ENCODE assay signal across 11 cellular contexts in genomic region chr3:49416867-49417266, GRCh38. TPM values are rescaled to one million over a fixed set of nuclear protein-coding genes. Genes with fewer than 3 reads are reported as not detected.
DNase-seq lines count a peak whose midpoint lies in the region; ATAC-seq and TF ChIP-seq lines count a peak whose summit lies in the region.
"Had no signal": no experiment of that assay in that cellular context is flagged by ENCODE, and none has a peak within 500 bp of the region (broad histone marks: within the 10 kb centered on the region; RNA-seq: fewer than 3 reads in every experiment).

No MANE protein-coding gene starts in this region.

- H3K27me3 Mint-ChIP-seq in H9 (ENCODE audit: low read depth) = no peaks in the 10 kb centered on the region
- no peaks in the 10 kb centered on the region for H3K27me3 Mint-ChIP-seq in activated naive CD8-positive, alpha-beta T cell treated with anti-CD3 and anti-CD28 coated beads, Interleukin-2, amount 10 ng/mL, durations not matched to agents 7 days and 5 days
- H3K27me3 Mint-ChIP-seq in naive B cell = no peaks in the 10 kb centered on the region
- no peaks in the 10 kb centered on the region for H3K27me3 Mint-ChIP-seq in mesothelial cell of epicardium (ENCODE audit: low read depth)

- H2AFZ ChIP-seq in H9 (ENCODE audit: low read length) = no peak overlapping the region

- no peak for ATAC-seq in activated naive CD8-positive, alpha-beta T cell treated with anti-CD3 and anti-CD28 coated beads, Interleukin-2, amount 10 ng/mL, durations not matched to agents 7 days and 5 days (ENCODE audit: low read depth)
- no peak for ATAC-seq in naive B cell (ENCODE audit: low read depth in 2 of 2)
- ATAC-seq: pancreas had no signal

- no CpG with 5 or more reads among the region's 2 CpGs for WGBS in H9 (ENCODE audit: extremely low coverage, insufficient read length, low lambda C conversion rate)

- H3K27ac Mint-ChIP-seq in H9 = peak overlapping the region in 2 of 3 experiments; percentile 49 to 86; a peak in 4 of 7 replicates
- peak overlapping the region; percentile 96 for H3K27ac Mint-ChIP-seq in activated naive CD8-positive, alpha-beta T cell treated with anti-CD3 and anti-CD28 coated beads, Interleukin-2, amount 10 ng/mL, durations not matched to agents 7 days and 5 days
- H3K27ac Mint-ChIP-seq in naive B cell = peak overlapping the region; percentile 86 to 100 (median 98)
- no peak overlapping the region for H3K27ac Mint-ChIP-seq in mesothelial cell of epicardium

- peaks cover 84 to 92% (median 90%) of the 10 kb centered on the region in 10 experiments for H3K4me1 ChIP-seq in BLaER1 treated with 17β-estradiol and CSF1 and Interleukin-3, amounts not matched to agents 10 nM and 100 nM
- no peaks in the 10 kb centered on the region; the same call in 1 of the 2 replicates for H3K4me1 ChIP-seq in H9 (ENCODE audit: insufficient read depth, low read length)

- H3K9me3 ChIP-seq in BLaER1 treated with 17β-estradiol and CSF1 and Interleukin-3, amounts not matched to agents 10 nM and 100 nM (replicated peaks in 1 of 11) = no peaks in the 10 kb centered on the region
- H3K9me3 ChIP-seq in H9 (ENCODE audit: control insufficient read depth, low read depth, low read length) = no peaks in the 10 kb centered on the region
- H3K9me3 ChIP-seq: pancreas, testis had no signal

- peak overlapping the region in 8 of 10 experiments; percentile 7 to 47 (median 26); a peak in 10 of 20 replicates for H3K4me3 ChIP-seq in BLaER1 treated with 17β-estradiol and CSF1 and Interleukin-3, amounts not matched to agents 10 nM and 100 nM
- H3K4me3 ChIP-seq: pancreas, testis had no signal

- H3K14ac ChIP-seq in H9 (ENCODE audit: insufficient read depth, low read length) = no peak overlapping the region

- H4K20me1 ChIP-seq in BLaER1 treated with 17β-estradiol and CSF1 and Interleukin-3, amounts not matched to agents 10 nM and 100 nM = peaks cover 0 to 15% (median 0%) of the 10 kb centered on the region in 11 experiments; a peak in 3 of 22 replicates
- H4K20me1 ChIP-seq in H9 (ENCODE audit: control insufficient read depth, insufficient read depth, insufficient read length) = no peaks in the 10 kb centered on the region

- H4K8ac ChIP-seq in H9 (replicated peaks; ENCODE audit: insufficient read length, low read depth, low read length) = no peak overlapping the region

- peaks cover 28% of the 10 kb centered on the region in 2 experiments for H3K4me1 Mint-ChIP-seq in H9
- peaks cover 46% of the 10 kb centered on the region for H3K4me1 Mint-ChIP-seq in activated naive CD8-positive, alpha-beta T cell treated with anti-CD3 and anti-CD28 coated beads, Interleukin-2, amount 10 ng/mL, durations not matched to agents 7 days and 5 days
- H3K4me1 Mint-ChIP-seq in naive B cell = peaks cover 53 to 81% (median 77%) of the 10 kb centered on the region in 3 donors
- peaks cover 14% of the 10 kb centered on the region for H3K4me1 Mint-ChIP-seq in mesothelial cell of epicardium

- no peaks in the 10 kb centered on the region for H3K27me3 ChIP-seq in BLaER1 treated with 17β-estradiol and CSF1 and Interleukin-3, amounts not matched to agents 10 nM and 100 nM
- no peaks in the 10 kb centered on the region for H3K27me3 ChIP-seq in H9 (ENCODE audit: insufficient read depth, low read length)
- H3K27me3 ChIP-seq: pancreas, testis had no signal

- no peak overlapping the region for H3K23ac ChIP-seq in H9 (ENCODE audit: insufficient read length, low read depth, low read length)

- H3T11ph ChIP-seq in H9 (ENCODE audit: low read length) = no peak overlapping the region

- no peak overlapping the region for H2BK5ac ChIP-seq in H9 (ENCODE audit: insufficient read length, low read length)

- H4K5ac ChIP-seq in H9 (ENCODE audit: insufficient read length, low read depth, low read length) = no peak overlapping the region

- H3K4ac ChIP-seq in H9 (ENCODE audit: low read depth, low read length) = no peak overlapping the region

- H2BK120ac ChIP-seq in H9 (ENCODE audit: low read depth, low read length, poor library complexity, severe bottlenecking) = no peak overlapping the region

- TF ChIP-seq CTCF in H9 (conservative IDR thresholded peaks at IDR 0.05) = no peak
- no peak for TF ChIP-seq CTCF in mesothelial cell of epicardium (IDR thresholded peaks at IDR 0.05; ENCODE audit: unreplicated experiment)

- peaks cover 6% of the 10 kb centered on the region for H3K23me2 ChIP-seq in H9 (ENCODE audit: insufficient read length, low read depth, low read length, poor library complexity, severe bottlenecking)

- no peaks in the 10 kb centered on the region for H3K79me1 ChIP-seq in H9 (ENCODE audit: insufficient read depth, low read depth, low read length, poor library complexity, severe bottlenecking)

- H2BK20ac ChIP-seq in H9 (ENCODE audit: low read depth, low read length, poor library complexity, severe bottlenecking) = no peak overlapping the region

- no peak overlapping the region for H4K91ac ChIP-seq in H9 (ENCODE audit: insufficient read length, low read depth, low read length)

- no peak overlapping the region for H2AK5ac ChIP-seq in H9 (ENCODE audit: insufficient read length, low read length)

- no peaks in the 10 kb centered on the region for H3K79me2 ChIP-seq in H9 (ENCODE audit: insufficient read depth, low read length)

- H3K4me2 ChIP-seq in BLaER1 treated with 17β-estradiol and CSF1 and Interleukin-3, amounts not matched to agents 10 nM and 100 nM = peak overlapping the region; percentile 91 to 100 (median 98)
- no peak overlapping the region for H3K4me2 ChIP-seq in H9 (ENCODE audit: insufficient read depth, insufficient read length, low read length)

- peak overlapping the region; percentile 47 to 100 (median 99) for H3K27ac ChIP-seq in BLaER1 treated with 17β-estradiol and CSF1 and Interleukin-3, amounts not matched to agents 10 nM and 100 nM
- no peak overlapping the region for H3K27ac ChIP-seq in H9 (ENCODE audit: insufficient read length, low read depth, low read length)
- H3K27ac ChIP-seq: pancreas, testis had no signal

- POLR2A ChIA-PET in activated naive CD8-positive, alpha-beta T cell treated with anti-CD3 and anti-CD28 coated beads, Interleukin-2, amount 10 ng/mL, durations not matched to agents 7 days and 5 days (lab: Charles Lee) = interaction anchor here (0.5 to 5.7 kb wide), 9 partner anchors 9 to 719 kb away, joined by 3 to 47 read pairs (median 4); partner anchors contain the start of genes NICN1 and USP4

- no peak overlapping the region for H3K56ac ChIP-seq in H9 (ENCODE audit: insufficient read length, low read depth, low read length)

- H3K36me3 Mint-ChIP-seq in H9 (ENCODE audit: insufficient read depth in 1 of 3, low read depth in 3 of 3) = peaks cover 8 to 47% (median 22%) of the 10 kb centered on the region in 3 experiments; a peak in 6 of 7 replicates
- H3K36me3 Mint-ChIP-seq in activated naive CD8-positive, alpha-beta T cell treated with anti-CD3 and anti-CD28 coated beads, Interleukin-2, amount 10 ng/mL, durations not matched to agents 7 days and 5 days = peaks cover 36% of the 10 kb centered on the region
- H3K36me3 Mint-ChIP-seq in naive B cell = peaks cover 0 to 5% of the 10 kb centered on the region in 2 donors
- peaks cover 7% of the 10 kb centered on the region for H3K36me3 Mint-ChIP-seq in mesothelial cell of epicardium

- H3K9ac ChIP-seq in BLaER1 treated with 17β-estradiol and CSF1 and Interleukin-3, amounts not matched to agents 10 nM and 100 nM = peak overlapping the region; percentile 13 to 100 (median 57); a peak in 18 of 22 replicates
- H3K9ac ChIP-seq in H9 (ENCODE audit: extremely low read depth, insufficient read length, low read length) = no peak overlapping the region

- H3K4me3 Mint-ChIP-seq in H9 = peak overlapping the region in 1 of 2 experiments; percentile 4; a peak in 1 of 5 replicates
- peak overlapping the region; percentile 85 for H3K4me3 Mint-ChIP-seq in activated naive CD8-positive, alpha-beta T cell treated with anti-CD3 and anti-CD28 coated beads, Interleukin-2, amount 10 ng/mL, durations not matched to agents 7 days and 5 days
- H3K4me3 Mint-ChIP-seq in naive B cell = peak overlapping the region in 6 of 8 donors; percentile 61 to 88 (median 80)
- no peak overlapping the region for H3K4me3 Mint-ChIP-seq in mesothelial cell of epicardium

- H2BK12ac ChIP-seq in H9 (ENCODE audit: insufficient read length, low read depth, low read length) = no peak overlapping the region

- H3K9me3 Mint-ChIP-seq in H9 (no peaks in the 10 kb centered on the region; a peak in 1 of 5 replicates), naive B cell (no peaks in the 10 kb centered on the region), mesothelial cell of epicardium (no peaks in the 10 kb centered on the region)
- no peaks in the 10 kb centered on the region for H3K9me3 Mint-ChIP-seq in activated naive CD8-positive, alpha-beta T cell treated with anti-CD3 and anti-CD28 coated beads, Interleukin-2, amount 10 ng/mL, durations not matched to agents 7 days and 5 days

- DNase-seq in H9 (no peak), naive B cell (no peak), mesothelial cell of epicardium (ENCODE audit: low spot score in 2 of 2, unreplicated experiment in 2 of 2) (no peak), DMS79 treated with DMSO at 0.1 percent for 48 hours (lab: John Stamatoyannopoulos, UW) (no peak), NCI-H774 (lab: John Stamatoyannopoulos, UW) (no peak)
- DNase-seq in activated naive CD8-positive, alpha-beta T cell treated with anti-CD3 and anti-CD28 coated beads, Interleukin-2, amount 10 ng/mL, durations not matched to agents 7 days and 5 days = no peak
- DNase-seq in stimulated activated CD8-positive, alpha-beta memory T cell treated with anti-CD3 and anti-CD28 coated beads, Interleukin-4, amount 100 ng/mL, for 48 hours = no peak
- DNase-seq: SHP77, testis had no signal

- H3K18ac ChIP-seq in H9 (ENCODE audit: insufficient read length, low read depth, low read length) = no peak overlapping the region

- H3K36me3 ChIP-seq in BLaER1 treated with 17β-estradiol and CSF1 and Interleukin-3, amounts not matched to agents 10 nM and 100 nM = peaks cover 6 to 57% (median 20%) of the 10 kb centered on the region in 11 experiments; a peak in 18 of 22 replicates

- no peak overlapping the region for H2BK15ac ChIP-seq in H9 (ENCODE audit: low read depth, low read length)

RNA-seq across cellular contexts. Expression of gene TCTA, which starts 4.6 kb away (rescaled TPM):
- total RNA-seq in H9 (2021) (11.2 and 12.2 TPM in 2 replicates), mesothelial cell of epicardium (13.7 to 15.8 TPM (median 13.9 TPM) in 3 replicates)
- total RNA-seq in activated naive CD8-positive, alpha-beta T cell treated with anti-CD3 and anti-CD28 coated beads, Interleukin-2, amount 10 ng/mL, durations not matched to agents 7 days and 5 days = 10 to 100 TPM; 30.3 TPM
- polyA plus RNA-seq in naive B cell (ENCODE audit: low read depth in 6 of 6) = 10 to 100 TPM; 45.9 to 99.9 (median 58.6) TPM

RNA-seq across cellular contexts. Expression of gene RHOA, which starts 5.1 kb away (rescaled TPM):
- total RNA-seq in H9 (2021) = 403 and 409 TPM in 2 replicates
- total RNA-seq in activated naive CD8-positive, alpha-beta T cell treated with anti-CD3 and anti-CD28 coated beads, Interleukin-2, amount 10 ng/mL, durations not matched to agents 7 days and 5 days = 100 to 1,000 TPM; 428 to 441 TPM
- polyA plus RNA-seq in naive B cell (ENCODE audit: low read depth in 6 of 6) = 1,000 to 10,000 TPM in 1 of 6 donors, 100 to 1,000 TPM in 5; 695 to 1,035 (median 800) TPM
- total RNA-seq in mesothelial cell of epicardium = 248 to 261 TPM (median 250 TPM) in 3 replicates

RNA-seq across cellular contexts. Expression of gene AMT, which starts 5.4 kb away (rescaled TPM):
- total RNA-seq in H9 (2021) = 38.8 and 41.2 TPM in 2 replicates
- total RNA-seq in activated naive CD8-positive, alpha-beta T cell treated with anti-CD3 and anti-CD28 coated beads, Interleukin-2, amount 10 ng/mL, durations not matched to agents 7 days and 5 days = 10 to 100 TPM; 10.0 to 10.3 TPM
- 1 to 10 TPM in 3 of 6 donors, under 1 TPM in 3; 0.25 to 4.8 (median 1.2) TPM for polyA plus RNA-seq in naive B cell (ENCODE audit: low read depth in 6 of 6)
- total RNA-seq in mesothelial cell of epicardium = 30.3 to 33.4 TPM (median 33.0 TPM) in 3 replicates

RNA-seq across cellular contexts. Expression of gene NICN1, which starts 12.3 kb away (rescaled TPM):
- total RNA-seq in H9 (2021) = 7.8 and 10.0 TPM in 2 replicates
- 10 to 100 TPM; 25.6 to 32.7 TPM for total RNA-seq in activated naive CD8-positive, alpha-beta T cell treated with anti-CD3 and anti-CD28 coated beads, Interleukin-2, amount 10 ng/mL, durations not matched to agents 7 days and 5 days
- polyA plus RNA-seq in naive B cell (ENCODE audit: low read depth in 6 of 6) = 10 to 100 TPM in 3 of 6 donors, 1 to 10 TPM in 3; 4.4 to 17.0 (median 9.4) TPM
- 29.3 to 34.4 TPM (median 31.9 TPM) in 3 replicates for total RNA-seq in mesothelial cell of epicardium

RNA-seq across cellular contexts. Expression of gene DAG1, which starts 53.2 kb away (rescaled TPM):
- total RNA-seq in H9 (2021) = 93.0 and 94.0 TPM in 2 replicates
- total RNA-seq in activated naive CD8-positive, alpha-beta T cell treated with anti-CD3 and anti-CD28 coated beads, Interleukin-2, amount 10 ng/mL, durations not matched to agents 7 days and 5 days = 10 to 100 TPM; 14.1 to 17.5 TPM
- polyA plus RNA-seq in naive B cell (ENCODE audit: low read depth in 6 of 6) = 1 to 10 TPM; 4.3 to 6.4 (median 5.2) TPM
- 118 to 128 TPM (median 120 TPM) in 3 replicates for total RNA-seq in mesothelial cell of epicardium
